Comparison of ENCODE assay signal across 4 cellular contexts in genomic region chr19:7793493-7793892, GRCh38. TPM values are rescaled to one million over a fixed set of nuclear protein-coding genes. Genes with fewer than 3 reads are reported as not detected.
"Had no signal": no experiment of that assay in that cellular context is flagged by ENCODE, and none has a peak within 500 bp of the region (broad histone marks: within the 10 kb centered on the region; RNA-seq: fewer than 3 reads in every experiment).

No MANE protein-coding gene starts in this region.

- H3K4me3 ChIP-seq: GM12878 had no signal

- DNase-seq: GDM1, GF-D8 had no signal

- ATAC-seq: GM12878 had no signal

RNA-seq across cellular contexts. Expression of gene CLEC4M, which starts 30.4 kb away (rescaled TPM):
- total RNA-seq: G401 had no signal

RNA-seq across cellular contexts. Expression of gene CD209, which starts 46.2 kb away (rescaled TPM):
- total RNA-seq: G401 had no signal
